In genomic region chr10:29590598-29591415, GRCh38 we compare ENCODE assay signal across 8 cellular contexts. TPM values are rescaled to one million over a fixed set of nuclear protein-coding genes. Genes with fewer than 3 reads are reported as not detected.
DNase-seq lines count a peak whose midpoint lies in the region; ATAC-seq and TF ChIP-seq lines count a peak whose summit lies in the region.

No MANE protein-coding gene starts in this region.

- H3K27ac Mint-ChIP-seq in Calu3 (ENCODE audit: unreplicated experiment) = peak overlapping the region; percentile 95

- peak overlapping the region; percentile 39 for H3K4me3 Mint-ChIP-seq in Calu3 (ENCODE audit: low read depth, unreplicated experiment)

- no peaks in the 10 kb centered on the region for H3K27me3 ChIP-seq in RWPE2 (ENCODE audit: insufficient read depth, poor library complexity, severe bottlenecking)

- peaks cover 29% of the 10 kb centered on the region for H3K4me1 ChIP-seq in RWPE2 (ENCODE audit: insufficient read depth, poor library complexity, severe bottlenecking)
- peaks cover 34% of the 10 kb centered on the region for H3K4me1 ChIP-seq in mesodermal cell (ENCODE audit: control insufficient read depth, insufficient read depth, low read length, poor library complexity, severe bottlenecking)

- TF ChIP-seq CTCF in Calu3 (IDR thresholded peaks at IDR 0.05; ENCODE audit: unreplicated experiment) (peak; percentile 71), HFF-Myc (IDR thresholded peaks at IDR 0.05; ENCODE audit: low read depth, low read length, missing control alignments) (peak; percentile 81), RWPE2 (IDR thresholded peaks at IDR 0.05; ENCODE audit: poor library complexity, severe bottlenecking) (peak; percentile 95)

- no peaks in the 10 kb centered on the region for H3K9me3 ChIP-seq in RWPE2 (ENCODE audit: severe bottlenecking)
- no peaks in the 10 kb centered on the region for H3K9me3 ChIP-seq in mesodermal cell (ENCODE audit: control insufficient read depth, low read length)

- WGBS in mesodermal cell (ENCODE audit: insufficient coverage in 2 of 2), 2 experiments = no CpG with 5 or more reads among the region's 2 CpGs

- H3K27me3 Mint-ChIP-seq in Calu3 (ENCODE audit: unreplicated experiment) = no peaks in the 10 kb centered on the region

- H3K9me3 Mint-ChIP-seq in Calu3 (ENCODE audit: low read depth, unreplicated experiment) = no peaks in the 10 kb centered on the region

- H3K36me3 ChIP-seq in RWPE2 (ENCODE audit: low read depth) = no peaks in the 10 kb centered on the region
- H3K36me3 ChIP-seq in mesodermal cell (ENCODE audit: control insufficient read depth, insufficient read depth, low read length) = peaks cover 12% of the 10 kb centered on the region

- no TSS peak for BruUV-seq in Calu3 (replicated peaks; lab: Mats Ljungman, UMichigan)

- H3K4me3 ChIP-seq in HFF-Myc (replicated peaks; ENCODE audit: low read depth, low read length) = no peak overlapping the region
- H3K4me3 ChIP-seq in RWPE2 (ENCODE audit: severe bottlenecking) = peak overlapping the region; percentile 3
- H3K4me3 ChIP-seq in mesodermal cell (ENCODE audit: extremely low read depth, insufficient read depth, low read length, poor library complexity, severe bottlenecking) = no peak overlapping the region

- H3K36me3 Mint-ChIP-seq in Calu3 (ENCODE audit: insufficient read depth, unreplicated experiment) = peaks cover 31% of the 10 kb centered on the region

- intact Hi-C loops in Calu3 (cut with micrococcal nuclease; ENCODE audit: unreplicated experiment) = loop anchor here (1.0 to 5.0 kb wide), 5 partner anchors 39 to 276 kb away; no protein-coding TSS in a partner anchor

- no peak for DNase-seq in Calu3
- DNase-seq in HFF-Myc (ENCODE audit: extremely low read depth, low read depth) = peak; percentile 29
- no peak for DNase-seq in RWPE2 (ENCODE audit: low spot score)
- peak; percentile 20 for DNase-seq in ecto neural progenitor cell (ENCODE audit: low spot score)
- no peak for DNase-seq in stimulated activated CD4-positive, alpha-beta T cell treated with anti-CD3 and anti-CD28 coated beads, Interleukin-2, amount 100 ng/mL, for 48 hours

- CTCF ChIA-PET in Calu3 (lab: Charles Lee) = interaction anchor here (0.5 to 3.5 kb wide), 17 partner anchors 12 to 724 kb away, joined by 3 to 16 read pairs (median 4); partner anchors contain the start of gene SVIL

- peak; percentile 11; the same call in 1 of the 3 replicates for ATAC-seq in RWPE2 (ENCODE audit: low read depth)
- ATAC-seq in GM19035 (IDR thresholded peaks at IDR 0.05; ENCODE audit: unreplicated experiment) = no peak
- ATAC-seq in HG02642 (IDR thresholded peaks at IDR 0.05; ENCODE audit: poor library complexity, unreplicated experiment) = no peak

- H3K27ac ChIP-seq in RWPE2 (ENCODE audit: poor library complexity, severe bottlenecking) = peak overlapping the region; percentile 73
- H3K27ac ChIP-seq in mesodermal cell (ENCODE audit: low read depth, low read length, severe bottlenecking) = peak overlapping the region; percentile 6

- peaks cover 73% of the 10 kb centered on the region for H3K4me1 Mint-ChIP-seq in Calu3 (ENCODE audit: low read depth, unreplicated experiment)

RNA-seq across cellular contexts. Expression of gene SVIL, which starts 44.0 kb away (rescaled TPM):
- total RNA-seq in Calu3 (2022) = 111 and 147 TPM in 2 replicates
- polyA plus RNA-seq in mesodermal cell (2013, experiment 1 of 2) = 67.2 TPM
- 68.2 TPM for polyA plus RNA-seq in mesodermal cell (2013, experiment 2 of 2)

Comparison
In these comparisons a context has a peak if more than half of its experiments do, and no peak if none do; other contexts are left out.
1. DNase-seq: peak in HFF-Myc (single experiment) and ecto neural progenitor cell (single experiment); none in Calu3 (single experiment), RWPE2 (single experiment) and stimulated activated CD4-positive, alpha-beta T cell treated with anti-CD3 and anti-CD28 coated beads, Interleukin-2, amount 100 ng/mL, for 48 hours (0 of 2).
2. Peak in every context shown above with its lines, with median percentiles within 50 percentile points of each other: CTCF ChIP-seq.